18 cellular contexts compared by ENCODE assay signal in the genomic region with DNA sequence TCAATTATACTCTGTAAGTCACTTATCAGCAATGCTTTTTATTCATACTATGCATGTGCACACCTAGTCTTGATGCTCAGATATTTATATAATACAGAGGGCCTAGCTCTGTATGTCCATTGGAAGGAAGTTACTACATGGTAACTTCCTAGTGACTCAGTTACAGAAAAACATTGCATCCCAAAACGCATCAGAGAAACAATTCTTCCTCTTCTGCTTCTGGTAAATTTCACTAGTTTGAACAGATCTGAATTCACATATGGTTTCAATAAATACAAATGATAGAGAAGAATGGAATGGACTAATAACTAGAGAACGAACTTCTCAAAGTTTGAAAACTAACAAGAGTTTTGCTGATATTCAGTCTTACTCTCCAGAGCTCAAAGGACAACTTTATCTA.
DNase-seq lines count a peak whose midpoint lies in the region; ATAC-seq and TF ChIP-seq lines count a peak whose summit lies in the region.
"Had no signal": no experiment of that assay in that cellular context is flagged by ENCODE, and none has a peak within 500 bp of the region (broad histone marks: within the 10 kb centered on the region; RNA-seq: fewer than 3 reads in every experiment).

No MANE protein-coding gene starts in this region.

- no peak overlapping the region for H3K4me3 ChIP-seq in foreskin fibroblast (ENCODE audit: low read depth in 1 of 2, low read length in 2 of 2)
- H3K4me3 ChIP-seq in CD8-positive, alpha-beta T cell (ENCODE audit: low read depth, low read length), result no peak overlapping the region

- peak; percentile 13 for DNase-seq in fibroblast of gingiva (ENCODE audit: low read depth)
- DNase-seq in foreskin fibroblast, result peak; percentile 22 to 67
- DNase-seq in NCI-H1417 (lab: John Stamatoyannopoulos, UW), result no peak
- no peak for DNase-seq in OCI-M2 (lab: John Stamatoyannopoulos, UW; ENCODE audit: unreplicated experiment)
- no peak for DNase-seq in CD8-positive, alpha-beta T cell
- no peak for DNase-seq in left lobe of liver (ENCODE audit: low spot score)
- DNase-seq: ACHN; AML-193; CD4-positive, alpha-beta T cell; DMS153; DMS79; GDM1; GOT3; H7 had no signal

- H3K9me3 Mint-ChIP-seq in CD8-positive, alpha-beta T cell, result peaks cover 15% of the 10 kb centered on the region

- no peak overlapping the region for H3K4me3 Mint-ChIP-seq in CD8-positive, alpha-beta T cell
- H3K4me3 Mint-ChIP-seq: CD4-positive, alpha-beta T cell; IgD-negative memory B cell had no signal

- no peaks in the 10 kb centered on the region for H3K9me3 ChIP-seq in CD8-positive, alpha-beta T cell (ENCODE audit: low read length)

- no peak for TF ChIP-seq CTCF in foreskin fibroblast (IDR thresholded peaks at IDR 0.05; ENCODE audit: low read depth, low read length)
- TF ChIP-seq CTCF in CD8-positive, alpha-beta T cell (IDR thresholded peaks at IDR 0.05), result no peak

- no peak overlapping the region for H3K27ac ChIP-seq in CD8-positive, alpha-beta T cell (ENCODE audit: low read depth, low read length)
- H3K27ac ChIP-seq: C4-2B had no signal

- H3K36me3 ChIP-seq in CD8-positive, alpha-beta T cell (ENCODE audit: insufficient read depth, low read length), result no peaks in the 10 kb centered on the region

- H3K4me1 ChIP-seq in CD8-positive, alpha-beta T cell (ENCODE audit: insufficient read depth, low read length), result no peaks in the 10 kb centered on the region

- H3K27ac Mint-ChIP-seq in CD8-positive, alpha-beta T cell, result no peak overlapping the region
- H3K27ac Mint-ChIP-seq: CD4-positive, alpha-beta T cell had no signal

- no peaks in the 10 kb centered on the region for H3K27me3 Mint-ChIP-seq in CD8-positive, alpha-beta T cell (ENCODE audit: low read depth)
- H3K27me3 Mint-ChIP-seq: CD4-positive, alpha-beta T cell; IgD-negative memory B cell had no signal

- no peaks in the 10 kb centered on the region for H3K27me3 ChIP-seq in CD8-positive, alpha-beta T cell (ENCODE audit: insufficient read depth, low read length)

- no peaks in the 10 kb centered on the region for H3K36me3 Mint-ChIP-seq in CD8-positive, alpha-beta T cell
- H3K36me3 Mint-ChIP-seq: IgD-negative memory B cell had no signal

- ATAC-seq in SK-N-SH treated with all-trans-retinoic acid at 6 μM for 48 hours (peak; percentile 73), left lobe of liver (no peak)
- ATAC-seq in CD8-positive, alpha-beta T cell, result no peak
- ATAC-seq: HepG2 had no signal

- POLR2A ChIA-PET in CD8-positive, alpha-beta T cell (lab: Charles Lee), result no interaction called here

- H3K4me1 Mint-ChIP-seq in CD8-positive, alpha-beta T cell (ENCODE audit: low read depth), result no peaks in the 10 kb centered on the region
- H3K4me1 Mint-ChIP-seq: IgD-negative memory B cell had no signal

- CTCF ChIA-PET in CD8-positive, alpha-beta T cell (lab: Charles Lee), result no interaction called here

- intact Hi-C loops in CD8-positive, alpha-beta T cell (cut with DNase I, micrococcal nuclease), result no loop called here

TF ChIP-seq in SK-N-SH treated with all-trans-retinoic acid at 6 μM for 48 hours, 23 proteins besides CTCF, POLR2A, EP300 and RAD21:
- TF ChIP-seq ESRRG (CRISPR knock-in tag; IDR thresholded peaks at IDR 0.05) (no peak), ZNF8 (CRISPR knock-in tag; IDR thresholded peaks at IDR 0.05) (no peak), ZC3H10 (CRISPR knock-in tag; IDR thresholded peaks at IDR 0.05) (no peak), ISL1 (CRISPR knock-in tag; IDR thresholded peaks at IDR 0.05) (no peak), GLIS3 (CRISPR knock-in tag; IDR thresholded peaks at IDR 0.05) (no peak), CSDC2 (CRISPR knock-in tag; IDR thresholded peaks at IDR 0.05) (no peak), ZNF70 (CRISPR knock-in tag; IDR thresholded peaks at IDR 0.05) (no peak), RARB (CRISPR knock-in tag; IDR thresholded peaks at IDR 0.05) (no peak), ARNTL (CRISPR knock-in tag; IDR thresholded peaks at IDR 0.05; ENCODE audit: borderline replicate concordance, low read depth) (no peak), ZFP30 (CRISPR knock-in tag; IDR thresholded peaks at IDR 0.05) (no peak), BACH2 (CRISPR knock-in tag; IDR thresholded peaks at IDR 0.05; ENCODE audit: borderline replicate concordance) (no peak), PPARA (CRISPR knock-in tag; IDR thresholded peaks at IDR 0.05; ENCODE audit: borderline replicate concordance) (no peak), TCF4 (CRISPR knock-in tag; IDR thresholded peaks at IDR 0.05; ENCODE audit: borderline replicate concordance) (no peak)
- TF ChIP-seq, protein P1, sequence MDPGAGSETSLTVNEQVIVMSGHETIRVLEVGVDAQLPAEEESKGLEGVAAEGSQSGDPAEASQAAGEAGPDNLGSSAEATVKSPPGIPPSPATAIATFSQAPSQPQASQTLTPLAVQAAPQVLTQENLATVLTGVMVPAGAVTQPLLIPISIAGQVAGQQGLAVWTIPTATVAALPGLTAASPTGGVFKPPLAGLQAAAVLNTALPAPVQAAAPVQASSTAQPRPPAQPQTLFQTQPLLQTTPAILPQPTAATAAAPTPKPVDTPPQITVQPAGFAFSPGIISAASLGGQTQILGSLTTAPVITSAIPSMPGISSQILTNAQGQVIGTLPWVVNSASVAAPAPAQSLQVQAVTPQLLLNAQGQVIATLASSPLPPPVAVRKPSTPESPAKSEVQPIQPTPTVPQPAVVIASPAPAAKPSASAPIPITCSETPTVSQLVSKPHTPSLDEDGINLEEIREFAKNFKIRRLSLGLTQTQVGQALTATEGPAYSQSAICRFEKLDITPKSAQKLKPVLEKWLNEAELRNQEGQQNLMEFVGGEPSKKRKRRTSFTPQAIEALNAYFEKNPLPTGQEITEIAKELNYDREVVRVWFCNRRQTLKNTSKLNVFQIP (CRISPR knock-in tag; IDR thresholded peaks at IDR 0.05; ENCODE audit: borderline replicate concordance, low read depth), result no peak
- TF ChIP-seq, protein P2, sequence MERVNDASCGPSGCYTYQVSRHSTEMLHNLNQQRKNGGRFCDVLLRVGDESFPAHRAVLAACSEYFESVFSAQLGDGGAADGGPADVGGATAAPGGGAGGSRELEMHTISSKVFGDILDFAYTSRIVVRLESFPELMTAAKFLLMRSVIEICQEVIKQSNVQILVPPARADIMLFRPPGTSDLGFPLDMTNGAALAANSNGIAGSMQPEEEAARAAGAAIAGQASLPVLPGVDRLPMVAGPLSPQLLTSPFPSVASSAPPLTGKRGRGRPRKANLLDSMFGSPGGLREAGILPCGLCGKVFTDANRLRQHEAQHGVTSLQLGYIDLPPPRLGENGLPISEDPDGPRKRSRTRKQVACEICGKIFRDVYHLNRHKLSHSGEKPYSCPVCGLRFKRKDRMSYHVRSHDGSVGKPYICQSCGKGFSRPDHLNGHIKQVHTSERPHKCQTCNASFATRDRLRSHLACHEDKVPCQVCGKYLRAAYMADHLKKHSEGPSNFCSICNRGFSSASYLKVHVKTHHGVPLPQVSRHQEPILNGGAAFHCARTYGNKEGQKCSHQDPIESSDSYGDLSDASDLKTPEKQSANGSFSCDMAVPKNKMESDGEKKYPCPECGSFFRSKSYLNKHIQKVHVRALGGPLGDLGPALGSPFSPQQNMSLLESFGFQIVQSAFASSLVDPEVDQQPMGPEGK (CRISPR knock-in tag; IDR thresholded peaks at IDR 0.05; ENCODE audit: borderline replicate concordance), result no peak

Comparison
In these comparisons a context has a peak if more than half of its experiments do, and no peak if none do; other contexts are left out.
1. DNase-seq: peak in fibroblast of gingiva (single experiment) and foreskin fibroblast (2 of 2); none in NCI-H1417 (0 of 3), OCI-M2 (single experiment), CD8-positive, alpha-beta T cell (0 of 7) and left lobe of liver (single experiment).